In the genomic region with DNA sequence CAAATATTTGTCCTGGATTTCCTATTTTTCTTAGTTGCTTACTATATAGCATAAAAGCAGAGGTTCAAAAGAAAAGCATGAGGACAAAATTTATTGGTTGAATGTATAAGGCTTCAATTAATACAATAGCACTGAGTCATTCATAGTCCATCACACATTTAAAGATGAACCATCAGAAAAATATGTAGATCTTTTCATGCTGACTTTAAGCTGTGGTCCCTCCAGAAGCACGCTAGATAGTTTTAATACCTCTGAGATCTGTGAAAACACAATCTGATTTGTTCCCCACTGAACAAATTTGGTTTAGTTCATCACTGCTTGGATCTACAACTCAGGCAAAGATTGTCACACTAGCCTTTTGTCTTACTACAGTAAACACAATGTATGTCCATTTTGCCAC, we compare ENCODE assay signal across 19 cellular contexts.
A peak's percentile ranks its signal among the peaks of the same experiment; 100 is the strongest.
DNase-seq lines count a peak whose midpoint lies in the region; ATAC-seq and TF ChIP-seq lines count a peak whose summit lies in the region.
"Had no signal": no experiment of that assay in that cellular context is flagged by ENCODE, and none has a peak within 500 bp of the region (broad histone marks: within the 10 kb centered on the region; RNA-seq: fewer than 3 reads in every experiment).

No MANE protein-coding gene starts in this region.

- POLR2A ChIA-PET in AG04449 (lab: Yijun Ruan, JAX) = no interaction called here

- peak; percentile 58 for ATAC-seq in foreskin keratinocyte
- no peak for ATAC-seq in GM19328 (IDR thresholded peaks at IDR 0.05; ENCODE audit: unreplicated experiment)
- ATAC-seq: GM23338 had no signal

- TF ChIP-seq CTCF in AG04449 (IDR thresholded peaks at IDR 0.05; ENCODE audit: insufficient read depth, low read length, missing control alignments) = no peak
- no peak for TF ChIP-seq CTCF in foreskin keratinocyte (conservative IDR thresholded peaks at IDR 0.05)

- H3K27me3 ChIP-seq in foreskin keratinocyte = no peaks in the 10 kb centered on the region
- H3K27me3 ChIP-seq: BLaER1 had no signal

- H3K4me1 ChIP-seq in foreskin keratinocyte = no peaks in the 10 kb centered on the region
- H3K4me1 ChIP-seq: BLaER1 had no signal

- H3K4me3 ChIP-seq in AG04449 (ENCODE audit: low read depth, low read length) = no peak overlapping the region
- H3K4me3 ChIP-seq: BLaER1, GM23338 had no signal

- CTCF ChIA-PET in AG04449 (lab: Yijun Ruan, JAX) = no interaction called here

- DNase-seq in AG04449 (ENCODE audit: low read depth, low spot score) (peak; percentile 26), LHCN-M2 (ENCODE audit: low read depth) (peak; percentile 29), astrocyte of the hippocampus (ENCODE audit: low read depth, low spot score) (peak; percentile 9), foreskin keratinocyte (peak in 1 of 2 donors; percentile 54), SK-N-DZ (ENCODE audit: low spot score) (no peak), NCI-H128 (lab: John Stamatoyannopoulos, UW; ENCODE audit: unreplicated experiment) (no peak), DMS79 (lab: John Stamatoyannopoulos, UW) (no peak)
- DNase-seq: CD4-positive, alpha-beta memory T cell; DMS53; KG1; NCI-H1417 treated with DMSO at 0.1 percent for 48 hours; NCI-H187 treated with DMSO at 0.1 percent for 48 hours; NCI-H2227 treated with DMSO at 0.1 percent for 48 hours; NCI-H510A treated with DMSO at 0.1 percent for 48 hours; NCI-H774; SHP77 treated with DMSO at 0.1 percent for 48 hours had no signal

- no peak overlapping the region for H3K27ac ChIP-seq in foreskin keratinocyte
- H3K27ac ChIP-seq: BLaER1 had no signal

Comparison
In these comparisons a context has a peak if more than half of its experiments do, and no peak if none do; other contexts are left out.
1. DNase-seq: peak in AG04449 (single experiment), LHCN-M2 (single experiment) and astrocyte of the hippocampus (single experiment); none in SK-N-DZ (single experiment), NCI-H128 (single experiment) and DMS79 (single experiment).